ENCODE assay signal across 23 cellular contexts in genomic region chr13:46761174-46761573, GRCh38.
"Had no signal": no experiment of that assay in that cellular context is flagged by ENCODE, and none has a peak within 500 bp of the region (broad histone marks: within the 10 kb centered on the region; RNA-seq: fewer than 3 reads in every experiment).

No MANE protein-coding gene starts in this region.

- H3K36me3 Mint-ChIP-seq: activated naive CD4-positive, alpha-beta T cell treated with anti-CD3 and anti-CD28 coated beads, Interleukin-2, amount 50 U/mL, for 72 hours; WTC11 had no signal

- H3K9me3 Mint-ChIP-seq: activated CD4-positive, alpha-beta T cell treated with anti-CD3 and anti-CD28 coated beads, Interleukin-2, amount 10 ng/mL, durations not matched to agents 24 days and 14 days; activated naive CD4-positive, alpha-beta T cell treated with anti-CD3 and anti-CD28 coated beads, Interleukin-2, amount 50 U/mL, for 72 hours; activated naive CD8-positive, alpha-beta T cell treated with anti-CD3 and anti-CD28 coated beads, Interleukin-2, amount 50 U/mL, for 24 hours; activated T-cell treated with anti-CD3 and anti-CD28 coated beads, Interleukin-2, amount 50 U/mL, for 4 hours; T-helper 1 cell treated with Interleukin-12 subunit alpha and Interleukin-12 subunit beta and Interleukin-4 antibody, amounts not matched to agents 30 μg/mL and 1 μg/mL, for 36 hours; WTC11 had no signal

- H3K27me3 Mint-ChIP-seq: activated CD4-positive, alpha-beta T cell treated with anti-CD3 and anti-CD28 coated beads, Interleukin-2, amount 10 ng/mL, durations not matched to agents 24 days and 14 days; activated CD8-positive, alpha-beta memory T cell treated with anti-CD3 and anti-CD28 coated beads, Interleukin-2, amount 10 ng/mL, durations not matched to agents 7 days and 5 days had no signal

- H3K9me3 ChIP-seq: MG63 had no signal

- H3K4me3 ChIP-seq: MG63 had no signal

- H3K27ac Mint-ChIP-seq: activated CD4-positive, alpha-beta T cell treated with anti-CD3 and anti-CD28 coated beads, Interleukin-2, amount 10 ng/mL, durations not matched to agents 24 days and 14 days; activated CD8-positive, alpha-beta memory T cell treated with anti-CD3 and anti-CD28 coated beads, Interleukin-2, amount 10 ng/mL, durations not matched to agents 7 days and 5 days; activated naive CD4-positive, alpha-beta T cell treated with anti-CD3 and anti-CD28 coated beads, Interleukin-2, amount 50 U/mL, for 72 hours; activated naive CD8-positive, alpha-beta T cell treated with anti-CD3 and anti-CD28 coated beads, Interleukin-2, amount 50 U/mL, for 24 hours; T-helper 1 cell treated with Interleukin-12 subunit alpha and Interleukin-12 subunit beta and Interleukin-4 antibody, amounts not matched to agents 30 μg/mL and 1 μg/mL, for 36 hours; WTC11 had no signal

- ATAC-seq: activated CD8-positive, alpha-beta memory T cell treated with anti-CD3 and anti-CD28 coated beads, Interleukin-2, amount 10 ng/mL, durations not matched to agents 7 days and 5 days; activated naive CD4-positive, alpha-beta T cell treated with anti-CD3 and anti-CD28 coated beads, Interleukin-2, amount 50 U/mL, for 72 hours; activated naive CD8-positive, alpha-beta T cell treated with anti-CD3 and anti-CD28 coated beads, Interleukin-2, amount 50 U/mL, for 24 hours; activated T-cell treated with anti-CD3 and anti-CD28 coated beads, Interleukin-2, amount 50 U/mL, for 4 hours; PC-3; WTC11 had no signal

- DNase-seq: activated CD4-positive, alpha-beta T cell treated with anti-CD3 and anti-CD28 coated beads for 1 hour; activated CD4-positive, alpha-beta T cell treated with anti-CD3 and anti-CD28 coated beads, Interleukin-2, amount 10 ng/mL, durations not matched to agents 24 days and 14 days; activated CD4-positive, alpha-beta T cell treated with anti-CD3 and anti-CD28 coated beads, Interleukin-2, amount 50 U/mL, for 48 hours; activated CD8-positive, alpha-beta memory T cell treated with anti-CD3 and anti-CD28 coated beads, Interleukin-2, amount 10 ng/mL, durations not matched to agents 7 days and 5 days; activated effector memory CD4-positive, alpha-beta T cell treated with anti-CD3 and anti-CD28 coated beads, Interleukin-2, amount 50 U/mL, for 16 hours; activated naive CD4-positive, alpha-beta T cell treated with Interleukin-2 at 50 U/mL for 16 hours; activated naive CD8-positive, alpha-beta T cell treated with anti-CD3 and anti-CD28 coated beads, Interleukin-2, amount 50 U/mL, for 24 hours; activated T-cell treated with anti-CD3 and anti-CD28 coated beads, Interleukin-2, amount 50 U/mL, for 4 hours; amniotic stem cell; central memory CD4-positive, alpha-beta T cell; MG63; MV-4-11; NCI-H1105; NCI-H1436; NCI-H187; NCI-H2081; NCI-H446; NCI-H524; SHP77 treated with DMSO at 0.1 percent for 48 hours had no signal

- H3K36me3 ChIP-seq: MG63 had no signal

- H3K4me3 Mint-ChIP-seq: activated CD4-positive, alpha-beta T cell treated with anti-CD3 and anti-CD28 coated beads, Interleukin-2, amount 10 ng/mL, durations not matched to agents 24 days and 14 days; activated CD8-positive, alpha-beta memory T cell treated with anti-CD3 and anti-CD28 coated beads, Interleukin-2, amount 10 ng/mL, durations not matched to agents 7 days and 5 days; activated naive CD8-positive, alpha-beta T cell treated with anti-CD3 and anti-CD28 coated beads, Interleukin-2, amount 50 U/mL, for 24 hours; activated T-cell treated with anti-CD3 and anti-CD28 coated beads, Interleukin-2, amount 50 U/mL, for 4 hours; T-helper 1 cell treated with Interleukin-12 subunit alpha and Interleukin-12 subunit beta and Interleukin-4 antibody, amounts not matched to agents 30 μg/mL and 1 μg/mL, for 36 hours; WTC11 had no signal

- H3K27me3 ChIP-seq: MG63 had no signal
